ENCODE assay signal across 17 cellular contexts in genomic region chr5:168165221-168165965, GRCh38.
DNase-seq lines count a peak whose midpoint lies in the region; ATAC-seq and TF ChIP-seq lines count a peak whose summit lies in the region.
"Had no signal": no experiment of that assay in that cellular context is flagged by ENCODE, and none has a peak within 500 bp of the region (broad histone marks: within the 10 kb centered on the region; RNA-seq: fewer than 3 reads in every experiment).

No MANE protein-coding gene starts in this region.

- in situ Hi-C loops in astrocyte of the spinal cord (cut with HindIII; ENCODE audit: low sequenced_read_pairs) (no loop called here), KBM-7 (cut with MboI; ENCODE audit: low pct_unique_long_range_greater_than_20kb, low sequenced_read_pairs) (no loop called here)

- 48% methylated on average over 7 of the region's 9 CpGs for WGBS in mesenchymal stem cell

- H3K14ac ChIP-seq in mesenchymal stem cell (ENCODE audit: low read length in 2 of 2): no peak overlapping the region

- H2BK120ac ChIP-seq in mesenchymal stem cell (ENCODE audit: low read depth, low read length): no peak overlapping the region

- no peak overlapping the region for H2BK5ac ChIP-seq in mesenchymal stem cell (ENCODE audit: low read depth, low read length, poor library complexity, severe bottlenecking)

- no peak overlapping the region for H3K4ac ChIP-seq in mesenchymal stem cell (ENCODE audit: low read depth in 1 of 2, low read length in 2 of 2)

- no peak overlapping the region for H2BK15ac ChIP-seq in mesenchymal stem cell (ENCODE audit: low read depth, poor library complexity, severe bottlenecking)

- peak overlapping the region in 2 of 11 experiments; percentile 32 to 55; a peak in 3 of 22 replicates for H3K27ac ChIP-seq in BLaER1 treated with 17β-estradiol and CSF1 and Interleukin-3, amounts not matched to agents 10 nM and 100 nM
- peak overlapping the region; percentile 89 for H3K27ac ChIP-seq in mesenchymal stem cell (ENCODE audit: low read length, poor library complexity, severe bottlenecking)
- H3K27ac ChIP-seq: ascending aorta, hepatocyte, spleen, vagina, WERI-Rb-1 had no signal

- H4K20me1 ChIP-seq in BLaER1 treated with 17β-estradiol and CSF1 and Interleukin-3, amounts not matched to agents 10 nM and 100 nM: no peaks in the 10 kb centered on the region

- H3K4me1 ChIP-seq in BLaER1 treated with 17β-estradiol and CSF1 and Interleukin-3, amounts not matched to agents 10 nM and 100 nM: peaks cover 10 to 31% (median 14%) of the 10 kb centered on the region in 10 experiments; a peak in 19 of 20 replicates
- H3K4me1 ChIP-seq in mesenchymal stem cell (ENCODE audit: control insufficient read depth, insufficient read depth, low read depth, low read length): peaks cover 12% of the 10 kb centered on the region
- H3K4me1 ChIP-seq: spleen, vagina had no signal

- H3K27me3 ChIP-seq in BLaER1 treated with 17β-estradiol and CSF1 and Interleukin-3, amounts not matched to agents 10 nM and 100 nM: no peaks in the 10 kb centered on the region
- H3K27me3 ChIP-seq in mesenchymal stem cell (ENCODE audit: control insufficient read depth in 1 of 2, insufficient read depth in 1 of 2, low read length in 2 of 2): peaks cover 0 to 47% of the 10 kb centered on the region in 2 experiments
- H3K27me3 ChIP-seq: ascending aorta, hepatocyte, vagina had no signal

- no peak overlapping the region for H2AFZ ChIP-seq in mesenchymal stem cell (ENCODE audit: low read depth, low read length)
- H2AFZ ChIP-seq: hepatocyte had no signal

- H3K36me3 ChIP-seq in BLaER1 treated with 17β-estradiol and CSF1 and Interleukin-3, amounts not matched to agents 10 nM and 100 nM: peaks cover 0 to 63% (median 12%) of the 10 kb centered on the region in 11 experiments; a peak in 13 of 22 replicates
- peaks cover 0 to 15% of the 10 kb centered on the region in 2 experiments for H3K36me3 ChIP-seq in mesenchymal stem cell (ENCODE audit: control insufficient read depth in 1 of 2, insufficient read depth in 2 of 2, low read depth in 1 of 2, low read length in 2 of 2)
- H3K36me3 ChIP-seq: ascending aorta, spleen, vagina, WERI-Rb-1 had no signal

- no peak overlapping the region for H2AK5ac ChIP-seq in mesenchymal stem cell (ENCODE audit: low read length, severe bottlenecking)

- no peak for ATAC-seq in GM18520 (IDR thresholded peaks at IDR 0.05; ENCODE audit: unreplicated experiment)
- no peak for ATAC-seq in HG03095 (IDR thresholded peaks at IDR 0.05; ENCODE audit: unreplicated experiment)
- ATAC-seq: K562; naive thymus-derived CD4-positive, alpha-beta T cell had no signal

- peaks cover 0 to 5% (median 0%) of the 10 kb centered on the region in 11 experiments; a peak in 5 of 22 replicates for H3K9me3 ChIP-seq in BLaER1 treated with 17β-estradiol and CSF1 and Interleukin-3, amounts not matched to agents 10 nM and 100 nM (replicated peaks in 1 of 11)
- no peaks in the 10 kb centered on the region for H3K9me3 ChIP-seq in mesenchymal stem cell (ENCODE audit: control insufficient read depth, low read length)
- H3K9me3 ChIP-seq: ascending aorta, spleen, vagina had no signal

- H2BK12ac ChIP-seq in mesenchymal stem cell (ENCODE audit: low read length in 2 of 2): no peak overlapping the region

- peak; percentile 41 for DNase-seq in NCI-H1048 (lab: John Stamatoyannopoulos, UW)
- peak; percentile 37 for DNase-seq in astrocyte of the spinal cord (ENCODE audit: low read depth, low spot score)
- no peak for DNase-seq in mesenchymal stem cell
- no peak for DNase-seq in HT-29 (ENCODE audit: low spot score)
- DNase-seq in KBM-7: no peak
- DNase-seq: activated T-cell treated with anti-CD3 and anti-CD28 coated beads, Interleukin-2, amount 50 U/mL, for 1 hour; HCEC 1CT; naive thymus-derived CD4-positive, alpha-beta T cell; spleen; WERI-Rb-1 had no signal

- peak overlapping the region; percentile 22 to 57 (median 46); a peak in 21 of 22 replicates for H3K4me2 ChIP-seq in BLaER1 treated with 17β-estradiol and CSF1 and Interleukin-3, amounts not matched to agents 10 nM and 100 nM
- H3K4me2 ChIP-seq in mesenchymal stem cell (ENCODE audit: low read length, poor library complexity, severe bottlenecking): peak overlapping the region; percentile 39
- H3K4me2 ChIP-seq: hepatocyte had no signal

- H4K91ac ChIP-seq in mesenchymal stem cell (ENCODE audit: low read length): no peak overlapping the region

- TF ChIP-seq CTCF in astrocyte of the spinal cord (IDR thresholded peaks at IDR 0.05; ENCODE audit: low read depth, low read length): no peak

- no peak overlapping the region for H4K8ac ChIP-seq in mesenchymal stem cell (ENCODE audit: low read length)

- no peak overlapping the region for H3K18ac ChIP-seq in mesenchymal stem cell (ENCODE audit: low read depth in 1 of 2, low read length in 2 of 2)

- no peak overlapping the region for H3K4me3 ChIP-seq in BLaER1 treated with 17β-estradiol and CSF1 and Interleukin-3, amounts not matched to agents 10 nM and 100 nM
- no peak overlapping the region for H3K4me3 ChIP-seq in astrocyte of the spinal cord (ENCODE audit: low read depth, low read length)
- no peak overlapping the region for H3K4me3 ChIP-seq in mesenchymal stem cell (ENCODE audit: insufficient read depth in 1 of 2, low read depth in 1 of 2, low read length in 2 of 2)
- H3K4me3 ChIP-seq: ascending aorta, hepatocyte, K562, spleen, vagina had no signal

- peaks cover 3% of the 10 kb centered on the region for H3K79me1 ChIP-seq in mesenchymal stem cell (replicated peaks; ENCODE audit: low read length, poor library complexity, severe bottlenecking)

- no peak overlapping the region for H3K23ac ChIP-seq in mesenchymal stem cell (ENCODE audit: low read length in 2 of 2)

- no peak overlapping the region for H3K9ac ChIP-seq in BLaER1 treated with 17β-estradiol and CSF1 and Interleukin-3, amounts not matched to agents 10 nM and 100 nM
- H3K9ac ChIP-seq in mesenchymal stem cell (ENCODE audit: low read length): no peak overlapping the region

Comparison
In these comparisons a context has a peak if more than half of its experiments do, and no peak if none do; other contexts are left out.
1. DNase-seq: peak in NCI-H1048 (single experiment) and astrocyte of the spinal cord (single experiment); none in mesenchymal stem cell (single experiment), HT-29 (single experiment) and KBM-7 (single experiment).